ENCODE assay signal across 19 cellular contexts in genomic region chr1:55048453-55049270, GRCh38. TPM values are rescaled to one million over a fixed set of nuclear protein-coding genes. Genes with fewer than 3 reads are reported as not detected.
DNase-seq lines count a peak whose midpoint lies in the region; ATAC-seq and TF ChIP-seq lines count a peak whose summit lies in the region.
"Had no signal": no experiment of that assay in that cellular context is flagged by ENCODE, and none has a peak within 500 bp of the region (broad histone marks: within the 10 kb centered on the region; RNA-seq: fewer than 3 reads in every experiment).

No MANE protein-coding gene starts in this region.

- no peak for ATAC-seq in Right ventricle myocardium superior (ENCODE audit: poor library complexity)

- H3K9me3 Mint-ChIP-seq in glutamatergic neuron (ENCODE audit: unreplicated experiment) (peaks cover 3% of the 10 kb centered on the region), progenitor cell of endocrine pancreas (ENCODE audit: low read depth) (no peaks in the 10 kb centered on the region)

- DNase-seq in NCI-H1092 treated with DMSO at 0.1 percent for 48 hours (lab: John Stamatoyannopoulos, UW) (peak; percentile 6), NCI-H1092 (lab: John Stamatoyannopoulos, UW) (no peak), Peyer's patch (peak in 2 of 3 donors; percentile 23 to 28), glutamatergic neuron (no peak), progenitor cell of endocrine pancreas (ENCODE audit: low spot score, unreplicated experiment) (no peak), BE2C (no peak), Right ventricle myocardium superior (no peak)
- no peak for DNase-seq in activated CD4-positive, CD25-positive, alpha-beta regulatory T cell (lab: John Stamatoyannopoulos, UW)
- DNase-seq: C1 segment of cervical spinal cord; DMS79 treated with DMSO at 0.1 percent for 48 hours; GOT3; MG63; NCI-H1417; NCI-H1930; NCI-H2171 treated with DMSO at 0.1 percent for 48 hours; NCI-H510A; NK-92 treated with Interleukin-12 subunit alpha and Interleukin-12 subunit beta, amount 100 ng/mL, for 24 hours; OCI-M1 had no signal

- TF ChIP-seq CTCF in Peyer's patch (IDR thresholded peaks at IDR 0.05) (no peak), glutamatergic neuron (IDR thresholded peaks at IDR 0.05; ENCODE audit: partially characterized antibody, unreplicated experiment) (no peak), progenitor cell of endocrine pancreas (IDR thresholded peaks at IDR 0.05; ENCODE audit: unreplicated experiment) (no peak), BE2C (IDR thresholded peaks at IDR 0.05; ENCODE audit: low read depth, low read length) (no peak)

- H3K36me3 Mint-ChIP-seq in glutamatergic neuron (ENCODE audit: unreplicated experiment): no peaks in the 10 kb centered on the region
- H3K36me3 Mint-ChIP-seq in progenitor cell of endocrine pancreas (ENCODE audit: insufficient read depth): peaks cover 2% of the 10 kb centered on the region

- peak overlapping the region; percentile 8 for H3K27ac Mint-ChIP-seq in glutamatergic neuron (ENCODE audit: unreplicated experiment)
- H3K27ac Mint-ChIP-seq in progenitor cell of endocrine pancreas: peak overlapping the region; percentile 67

- intact Hi-C loops in Right ventricle myocardium superior (cut with DNase I): no loop called here

- no peaks in the 10 kb centered on the region for H3K9me3 ChIP-seq in Peyer's patch
- H3K9me3 ChIP-seq in BE2C: no peaks in the 10 kb centered on the region
- H3K9me3 ChIP-seq: MG63 had no signal

- H3K27me3 ChIP-seq in Peyer's patch: no peaks in the 10 kb centered on the region
- no peaks in the 10 kb centered on the region for H3K27me3 ChIP-seq in BE2C
- H3K27me3 ChIP-seq: MG63 had no signal

- peaks cover 3% of the 10 kb centered on the region for H3K4me1 Mint-ChIP-seq in glutamatergic neuron (ENCODE audit: low read depth, unreplicated experiment)
- peaks cover 11% of the 10 kb centered on the region for H3K4me1 Mint-ChIP-seq in progenitor cell of endocrine pancreas (ENCODE audit: low read depth)

- H3K36me3 ChIP-seq in Peyer's patch: peaks cover 0 to 12% (median 0%) of the 10 kb centered on the region in 3 donors
- H3K36me3 ChIP-seq in BE2C: no peaks in the 10 kb centered on the region
- H3K36me3 ChIP-seq: MG63 had no signal

- no peak for TF ChIP-seq POLR2A in Peyer's patch (IDR thresholded peaks at IDR 0.05)

- no peaks in the 10 kb centered on the region for H3K4me1 ChIP-seq in Peyer's patch
- H3K4me1 ChIP-seq in BE2C: peaks cover 4% of the 10 kb centered on the region; the same call in 1 of the 2 replicates

- no peak overlapping the region for H3K27ac ChIP-seq in Peyer's patch

- H3K4me3 ChIP-seq in Peyer's patch: no peak overlapping the region
- H3K4me3 ChIP-seq in BE2C (ENCODE audit: low read depth, low read length): no peak overlapping the region
- H3K4me3 ChIP-seq: MG63 had no signal

- H3K4me3 Mint-ChIP-seq in glutamatergic neuron (ENCODE audit: unreplicated experiment) (no peak overlapping the region), progenitor cell of endocrine pancreas (ENCODE audit: low read depth) (no peak overlapping the region)

- H3K27me3 Mint-ChIP-seq in glutamatergic neuron (ENCODE audit: unreplicated experiment) (peaks cover 6% of the 10 kb centered on the region), progenitor cell of endocrine pancreas (no peaks in the 10 kb centered on the region)

RNA-seq across cellular contexts. Expression of gene PCSK9, which starts 9.3 kb away (rescaled TPM):
- total RNA-seq in Peyer's patch: 10 to 100 TPM in 2 of 4 donors, 1 to 10 TPM in 2; 3.5 to 18.4 (median 8.5) TPM
- 2.1 TPM for total RNA-seq in glutamatergic neuron (ENCODE audit: unreplicated experiment)
- 18.7 and 19.5 TPM in 2 replicates for total RNA-seq in progenitor cell of endocrine pancreas
- polyA plus RNA-seq in BE2C (2012; ENCODE audit: insufficient read depth, insufficient read length, low read depth): not detected
- total RNA-seq in Right ventricle myocardium superior: not detected
- total RNA-seq: A172 had no signal

RNA-seq across cellular contexts. Expression of gene BSND, which starts 49.9 kb away (rescaled TPM):
- total RNA-seq in Peyer's patch (not detected), glutamatergic neuron (ENCODE audit: unreplicated experiment) (not detected), progenitor cell of endocrine pancreas (not detected in 2 replicates), Right ventricle myocardium superior (not detected)
- not detected for polyA plus RNA-seq in BE2C (2012; ENCODE audit: insufficient read depth, insufficient read length, low read depth)
- total RNA-seq: A172 had no signal

Comparison
In these comparisons a context has a peak if more than half of its experiments do, and no peak if none do; other contexts are left out.
1. DNase-seq: peak in NCI-H1092 treated with DMSO at 0.1 percent for 48 hours (single experiment) and Peyer's patch (2 of 3); none in NCI-H1092 (single experiment), glutamatergic neuron (single experiment), progenitor cell of endocrine pancreas (single experiment), BE2C (single experiment), activated CD4-positive, CD25-positive, alpha-beta regulatory T cell (0 of 4) and Right ventricle myocardium superior (single experiment).